In genomic region chr3:9105421-9105820, GRCh38 we compare ENCODE assay signal across 18 cellular contexts.
A peak's percentile ranks its signal among the peaks of the same experiment; 100 is the strongest.
DNase-seq lines count a peak whose midpoint lies in the region; ATAC-seq and TF ChIP-seq lines count a peak whose summit lies in the region.
"Had no signal": no experiment of that assay in that cellular context is flagged by ENCODE, and none has a peak within 500 bp of the region (broad histone marks: within the 10 kb centered on the region; RNA-seq: fewer than 3 reads in every experiment).

No MANE protein-coding gene starts in this region.

- no peak overlapping the region for H3K4me3 ChIP-seq in left lung
- no peak overlapping the region for H3K4me3 ChIP-seq in skeletal muscle cell (ENCODE audit: low read depth, low read length)
- no peak overlapping the region for H3K4me3 ChIP-seq in lower lobe of right lung
- H3K4me3 ChIP-seq: BLaER1 treated with 17β-estradiol and CSF1 and Interleukin-3, amounts not matched to agents 10 nM and 100 nM had no signal

- intact Hi-C loops in left lung (cut with DNase I) (no loop called here), lower lobe of right lung (cut with DNase I) (no loop called here)

- H3K36me3 Mint-ChIP-seq in brain: peaks cover 74% of the 10 kb centered on the region
- H3K36me3 Mint-ChIP-seq: IgD-negative memory B cell had no signal

- no peaks in the 10 kb centered on the region for H3K4me1 ChIP-seq in left lung
- H3K4me1 ChIP-seq in lower lobe of right lung: no peaks in the 10 kb centered on the region

- peak; percentile 13 for DNase-seq in M059J (ENCODE audit: low read depth)
- no peak for DNase-seq in left lung
- peak; percentile 44 for DNase-seq in skeletal muscle cell (ENCODE audit: low read depth)
- DNase-seq in lower lobe of right lung: no peak
- no peak for DNase-seq in T1000 (lab: John Stamatoyannopoulos, UW)
- DNase-seq: DMS 273 treated with DMSO at 0.1 percent for 48 hours, MV-4-11, NCI-H1436, NCI-H2029 treated with DMSO at 0.1 percent for 48 hours, NCI-H345, NCI-H82, SIG-M5 had no signal

- peaks cover 68% of the 10 kb centered on the region for H3K4me1 Mint-ChIP-seq in brain
- H3K4me1 Mint-ChIP-seq: IgD-negative memory B cell had no signal

- ATAC-seq in left lung (peak; percentile 43), lower lobe of right lung (no peak), GM18868 (IDR thresholded peaks at IDR 0.05; ENCODE audit: unreplicated experiment) (no peak), HG02588 (IDR thresholded peaks at IDR 0.05; ENCODE audit: unreplicated experiment) (no peak)
- ATAC-seq: HCT116 had no signal

- H3K27ac ChIP-seq in left lung (no peak overlapping the region), lower lobe of right lung (no peak overlapping the region)
- H3K27ac ChIP-seq: BLaER1 treated with 17β-estradiol and CSF1 and Interleukin-3, amounts not matched to agents 10 nM and 100 nM had no signal

- no peaks in the 10 kb centered on the region for H3K36me3 ChIP-seq in left lung
- H3K36me3 ChIP-seq in lower lobe of right lung: no peaks in the 10 kb centered on the region

- H3K27me3 ChIP-seq in left lung (no peaks in the 10 kb centered on the region), lower lobe of right lung (ENCODE audit: low read depth) (no peaks in the 10 kb centered on the region)
- H3K27me3 ChIP-seq: BLaER1 treated with 17β-estradiol and CSF1 and Interleukin-3, amounts not matched to agents 10 nM and 100 nM had no signal

- H3K9me3 ChIP-seq in left lung: no peaks in the 10 kb centered on the region
- H3K9me3 ChIP-seq in lower lobe of right lung: no peaks in the 10 kb centered on the region

- peak overlapping the region in 1 of 5 experiments; percentile 1 for H3K4me3 Mint-ChIP-seq in brain
- H3K4me3 Mint-ChIP-seq: IgD-negative memory B cell had no signal

- H3K27ac Mint-ChIP-seq in brain: peak overlapping the region in 4 of 5 experiments; percentile 59 to 89 (median 77)
- H3K27ac Mint-ChIP-seq: IgD-negative memory B cell had no signal

- TF ChIP-seq CTCF in brain (conservative IDR thresholded peaks at IDR 0.05) (no peak), left lung (IDR thresholded peaks at IDR 0.05) (no peak), lower lobe of right lung (IDR thresholded peaks at IDR 0.05) (no peak)

- peaks cover 0 to 5% (median 1%) of the 10 kb centered on the region in 5 experiments for H3K9me3 Mint-ChIP-seq in brain

- H3K27me3 Mint-ChIP-seq in brain: no peaks in the 10 kb centered on the region

Comparison
In these comparisons a context has a peak if more than half of its experiments do, and no peak if none do; other contexts are left out.
1. DNase-seq: peak in M059J (single experiment) and skeletal muscle cell (single experiment); none in left lung (0 of 2), lower lobe of right lung (single experiment) and T1000 (single experiment).